ENCODE assay signal across 14 cellular contexts in the genomic region with DNA sequence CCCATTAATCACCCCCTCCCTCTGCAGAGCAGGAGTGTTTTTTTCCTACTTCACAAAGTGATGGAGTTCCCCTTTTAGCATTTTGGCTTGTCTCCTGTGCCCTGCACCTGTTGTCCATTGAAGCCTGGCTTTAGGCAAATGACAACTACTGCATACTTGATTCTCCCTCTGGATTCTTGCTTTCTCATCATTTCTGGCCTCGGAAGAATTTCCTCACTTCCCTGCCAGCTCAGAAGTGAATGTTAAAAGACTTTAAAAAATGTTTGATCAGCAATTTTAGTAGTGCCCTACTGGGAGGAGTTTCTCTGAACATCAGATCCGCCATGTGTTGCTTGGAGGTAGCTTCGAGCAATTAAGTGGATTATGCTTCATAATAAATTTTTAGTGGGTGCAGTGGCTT.
"Had no signal": no experiment of that assay in that cellular context is flagged by ENCODE, and none has a peak within 500 bp of the region (broad histone marks: within the 10 kb centered on the region; RNA-seq: fewer than 3 reads in every experiment).

No MANE protein-coding gene starts in this region.

- H3K27ac Mint-ChIP-seq: activated naive CD4-positive, alpha-beta T cell treated with anti-CD3 and anti-CD28 coated beads for 36 hours; immature natural killer cell; T-cell had no signal

- H3K27me3 ChIP-seq: sigmoid colon, upper lobe of left lung had no signal

- ATAC-seq: naive thymus-derived CD4-positive, alpha-beta T cell; stimulated activated naive CD8-positive, alpha-beta T cell treated with anti-CD3 and anti-CD28 coated beads, Interleukin-15, Interleukin-2, amounts not matched to agents 100 U/mL and 50 U/mL, for 24 hours; T-cell had no signal

- H3K27ac ChIP-seq: sigmoid colon, upper lobe of left lung had no signal

- H3K27me3 Mint-ChIP-seq: naive thymus-derived CD4-positive, alpha-beta T cell; T-cell had no signal

- H3K4me3 Mint-ChIP-seq: activated naive CD4-positive, alpha-beta T cell treated with anti-CD3 and anti-CD28 coated beads for 36 hours; immature natural killer cell; naive thymus-derived CD4-positive, alpha-beta T cell; T-cell had no signal

- H3K9me3 Mint-ChIP-seq: activated naive CD4-positive, alpha-beta T cell treated with anti-CD3 and anti-CD28 coated beads for 36 hours; immature natural killer cell; naive thymus-derived CD4-positive, alpha-beta T cell; T-cell had no signal

- H3K4me3 ChIP-seq: lung, sigmoid colon, upper lobe of left lung had no signal

- DNase-seq: activated CD4-positive, alpha-beta T cell treated with anti-CD3 and anti-CD28 coated beads for 48 hours; activated CD8-positive, alpha-beta memory T cell treated with anti-CD3 and anti-CD28 coated beads for 24 hours; activated naive CD4-positive, alpha-beta T cell treated with anti-CD3 and anti-CD28 coated beads for 36 hours; cortex of kidney; immature natural killer cell; midbrain; naive thymus-derived CD4-positive, alpha-beta T cell; sigmoid colon; stimulated activated CD4-positive, alpha-beta T cell treated with anti-CD3 and anti-CD28 coated beads, Interleukin-2, amount 100 ng/mL, for 48 hours; stimulated activated CD8-positive, alpha-beta memory T cell treated with anti-CD3 and anti-CD28 coated beads, Interleukin-4, amount 100 ng/mL, for 48 hours; stimulated activated naive CD8-positive, alpha-beta T cell treated with anti-CD3 and anti-CD28 coated beads, Interleukin-15, Interleukin-2, amounts not matched to agents 100 U/mL and 50 U/mL, for 24 hours; T-cell; upper lobe of left lung had no signal
